In the genomic region with DNA sequence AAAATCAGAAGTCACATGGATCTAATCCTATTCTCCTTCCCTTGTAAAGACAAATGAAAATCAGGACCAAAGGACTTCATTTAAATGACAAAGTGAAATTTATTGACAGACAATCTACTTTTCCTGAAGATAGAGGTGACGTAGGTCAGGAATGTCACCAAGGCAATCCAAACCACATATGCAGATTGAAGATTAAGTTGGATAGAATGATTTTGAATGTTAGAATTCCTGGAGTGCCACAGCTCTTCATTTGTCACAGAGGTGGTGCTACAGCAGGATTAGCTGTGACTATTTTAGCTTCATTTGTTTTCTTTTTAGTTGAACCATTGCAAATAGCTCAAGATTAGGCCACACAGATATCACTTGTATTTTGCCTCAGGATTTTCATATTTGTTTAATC, we compare ENCODE assay signal across 1 cellular context.
TF ChIP-seq lines count a peak whose summit lies in the region.

No MANE protein-coding gene starts in this region.

TF ChIP-seq in H1, 55 proteins besides CTCF, POLR2A, EP300 and RAD21:
- no peak for TF ChIP-seq RBBP5 (IDR thresholded peaks at IDR 0.05; ENCODE audit: borderline replicate concordance, low read depth, low read length)
- peak; percentile 73 for TF ChIP-seq TEAD4 (IDR thresholded peaks at IDR 0.05; ENCODE audit: low read depth, low read length)
TF ChIP-seq in H1: peak in this region for 1.
